In the genomic region with DNA sequence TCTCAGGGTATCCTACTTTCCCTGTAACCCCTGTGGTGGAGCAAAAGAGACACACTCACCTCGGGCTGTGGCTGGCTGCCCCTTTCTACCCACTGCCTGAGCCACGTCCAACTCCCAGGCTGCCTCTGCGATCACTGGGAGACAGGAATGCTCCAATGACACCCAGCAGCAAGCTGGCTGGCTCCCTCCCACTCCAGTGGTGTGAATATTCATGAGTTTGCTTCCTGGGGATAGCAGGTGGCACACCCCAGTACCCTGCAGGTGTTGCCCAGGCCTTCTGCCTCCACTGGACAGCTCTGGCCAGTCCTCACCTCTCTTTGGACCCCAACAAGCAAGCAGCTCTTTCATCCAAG, we compare ENCODE assay signal across 1 cellular context.
TF ChIP-seq lines count a peak whose summit lies in the region.

No MANE protein-coding gene starts in this region.

TF ChIP-seq in WTC11, 78 proteins besides CTCF, POLR2A, EP300 and RAD21 (continued from another document):
- TF ChIP-seq NR1H2 (CRISPR knock-in tag; IDR thresholded peaks at IDR 0.05) (no peak), NR3C1 (CRISPR knock-in tag; conservative IDR thresholded peaks at IDR 0.05; ENCODE audit: low read depth) (no peak), CREM (CRISPR knock-in tag; IDR thresholded peaks at IDR 0.05) (no peak), SOX15 (CRISPR knock-in tag; IDR thresholded peaks at IDR 0.05) (no peak)
- TF ChIP-seq, protein P1, sequence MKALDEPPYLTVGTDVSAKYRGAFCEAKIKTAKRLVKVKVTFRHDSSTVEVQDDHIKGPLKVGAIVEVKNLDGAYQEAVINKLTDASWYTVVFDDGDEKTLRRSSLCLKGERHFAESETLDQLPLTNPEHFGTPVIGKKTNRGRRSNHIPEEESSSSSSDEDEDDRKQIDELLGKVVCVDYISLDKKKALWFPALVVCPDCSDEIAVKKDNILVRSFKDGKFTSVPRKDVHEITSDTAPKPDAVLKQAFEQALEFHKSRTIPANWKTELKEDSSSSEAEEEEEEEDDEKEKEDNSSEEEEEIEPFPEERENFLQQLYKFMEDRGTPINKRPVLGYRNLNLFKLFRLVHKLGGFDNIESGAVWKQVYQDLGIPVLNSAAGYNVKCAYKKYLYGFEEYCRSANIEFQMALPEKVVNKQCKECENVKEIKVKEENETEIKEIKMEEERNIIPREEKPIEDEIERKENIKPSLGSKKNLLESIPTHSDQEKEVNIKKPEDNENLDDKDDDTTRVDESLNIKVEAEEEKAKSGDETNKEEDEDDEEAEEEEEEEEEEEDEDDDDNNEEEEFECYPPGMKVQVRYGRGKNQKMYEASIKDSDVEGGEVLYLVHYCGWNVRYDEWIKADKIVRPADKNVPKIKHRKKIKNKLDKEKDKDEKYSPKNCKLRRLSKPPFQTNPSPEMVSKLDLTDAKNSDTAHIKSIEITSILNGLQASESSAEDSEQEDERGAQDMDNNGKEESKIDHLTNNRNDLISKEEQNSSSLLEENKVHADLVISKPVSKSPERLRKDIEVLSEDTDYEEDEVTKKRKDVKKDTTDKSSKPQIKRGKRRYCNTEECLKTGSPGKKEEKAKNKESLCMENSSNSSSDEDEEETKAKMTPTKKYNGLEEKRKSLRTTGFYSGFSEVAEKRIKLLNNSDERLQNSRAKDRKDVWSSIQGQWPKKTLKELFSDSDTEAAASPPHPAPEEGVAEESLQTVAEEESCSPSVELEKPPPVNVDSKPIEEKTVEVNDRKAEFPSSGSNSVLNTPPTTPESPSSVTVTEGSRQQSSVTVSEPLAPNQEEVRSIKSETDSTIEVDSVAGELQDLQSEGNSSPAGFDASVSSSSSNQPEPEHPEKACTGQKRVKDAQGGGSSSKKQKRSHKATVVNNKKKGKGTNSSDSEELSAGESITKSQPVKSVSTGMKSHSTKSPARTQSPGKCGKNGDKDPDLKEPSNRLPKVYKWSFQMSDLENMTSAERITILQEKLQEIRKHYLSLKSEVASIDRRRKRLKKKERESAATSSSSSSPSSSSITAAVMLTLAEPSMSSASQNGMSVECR (CRISPR knock-in tag; IDR thresholded peaks at IDR 0.05; ENCODE audit: borderline replicate concordance), result no peak
